In the genomic region with DNA sequence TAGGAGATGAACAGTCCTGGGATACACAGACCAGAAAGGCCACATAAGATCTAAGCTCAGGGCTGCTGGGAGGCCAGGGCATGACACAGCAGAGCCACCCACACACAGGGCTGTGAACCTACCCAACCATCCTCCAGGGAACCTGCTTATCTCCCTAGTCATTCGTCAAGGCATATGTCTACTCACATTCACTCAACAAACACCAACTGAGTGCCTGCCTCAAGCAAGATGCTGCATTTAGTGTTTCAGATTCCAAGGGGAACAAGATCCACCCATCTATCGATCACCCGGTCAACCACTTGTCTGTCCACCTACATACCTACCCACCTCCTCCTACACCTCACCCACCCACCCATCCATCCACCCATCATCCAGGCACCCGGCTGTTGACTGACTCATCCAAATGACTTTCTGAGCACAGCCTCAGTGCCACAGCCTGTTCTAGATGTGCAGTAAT, we compare ENCODE assay signal across 10 cellular contexts. TPM values are rescaled to one million over a fixed set of nuclear protein-coding genes. Genes with fewer than 3 reads are reported as not detected.
DNase-seq lines count a peak whose midpoint lies in the region; ATAC-seq, FAIRE-seq and TF ChIP-seq lines count a peak whose summit lies in the region.
"Had no signal": no experiment of that assay in that cellular context is flagged by ENCODE, and none has a peak within 500 bp of the region (broad histone marks: within the 10 kb centered on the region; RNA-seq: fewer than 3 reads in every experiment).

No MANE protein-coding gene starts in this region.

- peak overlapping the region; percentile 58; the same call in 1 of the 2 replicates for H3K14ac ChIP-seq in IMR-90 (replicated peaks; ENCODE audit: low read depth, low read length)

- H4K5ac ChIP-seq in IMR-90 (ENCODE audit: low read depth, low read length) = no peak overlapping the region

- peaks cover 0 to 10% (median 0%) of the 10 kb centered on the region in 8 donors for H3K9me3 Mint-ChIP-seq in CD4-positive, alpha-beta memory T cell
- no peaks in the 10 kb centered on the region for H3K9me3 Mint-ChIP-seq in activated T-helper 17 cell treated with anti-CD3 and anti-CD28 coated beads, Interleukin-2, amount 50 U/mL, for 72 hours

- intact Hi-C loops in CD4-positive, alpha-beta memory T cell (cut with micrococcal nuclease) = loop anchor here (5.0 kb wide), 1 partner anchor 37 kb away; no protein-coding TSS in a partner anchor
- intact Hi-C loops in IMR-90 (cut with micrococcal nuclease) = no loop called here

- dilution Hi-C loops in IMR-90 (cut with HindIII; ENCODE audit: low sequenced_read_pairs, unreplicated experiment) = no loop called here
- dilution Hi-C loops in keratinocyte (cut with MboI; ENCODE audit: extremely low pct_ligation_motif_present, low sequenced_read_pairs) = loop anchor here (25.0 kb wide), 1 partner anchor 127 kb away; a partner anchor contains a TSS

- H3K27ac ChIP-seq in CD4-positive, alpha-beta memory T cell (ENCODE audit: low read depth, low read length) = no peak overlapping the region
- H3K27ac ChIP-seq in IMR-90 (ENCODE audit: insufficient read depth, low read length) (no peak overlapping the region), keratinocyte (ENCODE audit: control insufficient read depth, insufficient read depth, low read length) (no peak overlapping the region)
- H3K27ac ChIP-seq: upper lobe of right lung had no signal

- no peak overlapping the region for H2BK15ac ChIP-seq in IMR-90 (ENCODE audit: low read depth, low read length)

- H3K56ac ChIP-seq in IMR-90 (ENCODE audit: extremely low read depth, insufficient read depth, low read length) = no peak overlapping the region

- peaks cover 29% of the 10 kb centered on the region for H4K20me1 ChIP-seq in IMR-90 (ENCODE audit: insufficient read depth, low read length)
- peaks cover 2% of the 10 kb centered on the region for H4K20me1 ChIP-seq in keratinocyte (ENCODE audit: control insufficient read depth, extremely low read depth, insufficient read depth, low read length)

- DNase-seq in CD4-positive, alpha-beta memory T cell = peak in 1 of 5 donors; percentile 32
- DNase-seq in IMR-90 = peak; percentile 41
- DNase-seq in keratinocyte (ENCODE audit: low read depth, low spot score) = no peak
- no peak for DNase-seq in omental fat pad (ENCODE audit: low spot score)
- no peak for DNase-seq in GM20000 (ENCODE audit: low spot score)
- no peak for DNase-seq in RCC 7860 (ENCODE audit: low spot score)
- DNase-seq: upper lobe of right lung had no signal

- H3K4me2 ChIP-seq in IMR-90 (ENCODE audit: low read depth, low read length) (peak overlapping the region; percentile 93), keratinocyte (ENCODE audit: control insufficient read depth, extremely low read depth, insufficient read depth, low read depth, low read length) (peak overlapping the region; percentile 73)

- H2AK9ac ChIP-seq in IMR-90 (replicated peaks; ENCODE audit: low read depth, low read length, poor library complexity) = peak overlapping the region; percentile 99

- WGBS in IMR-90 (ENCODE audit: extremely low coverage in 2 of 2, insufficient read length in 1 of 2), 2 experiments = 88% methylated on average over 3 of the region's 4 CpGs; no CpG with 5 or more reads in 1 of the 2 experiments

- POLR2A ChIA-PET in CD4-positive, alpha-beta memory T cell (lab: Charles Lee; ENCODE audit: partially characterized antibody) = interaction anchor here (1.6 to 1.9 kb wide), 2 partner anchors 29 to 224 kb away, joined by 4 to 6 read pairs; a partner anchor contains a TSS
- POLR2A ChIA-PET in IMR-90 (lab: Charles Lee; ENCODE audit: unreplicated experiment) = no interaction called here

- no peak for TF ChIP-seq POLR2A in IMR-90 (IDR thresholded peaks at IDR 0.05; ENCODE audit: low read depth, low read length)

- H3K4ac ChIP-seq in IMR-90 (ENCODE audit: low read depth, low read length) = no peak overlapping the region; the same call in 1 of the 2 replicates

- ATAC-seq in IMR-90 (ENCODE audit: low read depth) (no peak), omental fat pad (ENCODE audit: low FRiP score) (no peak), GM21381 (IDR thresholded peaks at IDR 0.05; ENCODE audit: unreplicated experiment) (no peak)
- peak; percentile 20 for ATAC-seq in activated T-helper 17 cell treated with anti-CD3 and anti-CD28 coated beads, Interleukin-2, amount 50 U/mL, for 72 hours (replicated peaks)
- ATAC-seq: upper lobe of right lung had no signal

- no peak overlapping the region for H3K18ac ChIP-seq in IMR-90 (ENCODE audit: low read depth, low read length)

- no peak for TF ChIP-seq RAD21 in IMR-90 (IDR thresholded peaks at IDR 0.05; ENCODE audit: low read length)

- H3K36me3 Mint-ChIP-seq in CD4-positive, alpha-beta memory T cell = peaks cover 14 to 22% of the 10 kb centered on the region in 2 donors
- H3K36me3 Mint-ChIP-seq in activated T-helper 17 cell treated with anti-CD3 and anti-CD28 coated beads, Interleukin-2, amount 50 U/mL, for 72 hours (ENCODE audit: low read depth) = peaks cover 50% of the 10 kb centered on the region

- no peaks in the 10 kb centered on the region for H3K27me3 ChIP-seq in CD4-positive, alpha-beta memory T cell (ENCODE audit: insufficient read depth, low read length)
- H3K27me3 ChIP-seq in IMR-90 (ENCODE audit: control insufficient read depth, insufficient read depth, low read length) (no peaks in the 10 kb centered on the region), keratinocyte (ENCODE audit: control insufficient read depth, extremely low read depth, insufficient read depth, low read length) (no peaks in the 10 kb centered on the region)
- H3K27me3 ChIP-seq: upper lobe of right lung had no signal

- H4K91ac ChIP-seq in IMR-90 (ENCODE audit: insufficient read depth, low read depth, low read length) = no peak overlapping the region

- H3K4me1 Mint-ChIP-seq in CD4-positive, alpha-beta memory T cell = peaks cover 30 to 62% (median 49%) of the 10 kb centered on the region in 4 donors
- H3K4me1 Mint-ChIP-seq in activated T-helper 17 cell treated with anti-CD3 and anti-CD28 coated beads, Interleukin-2, amount 50 U/mL, for 72 hours = peaks cover 38% of the 10 kb centered on the region

- peaks cover 48% of the 10 kb centered on the region for H3K4me1 ChIP-seq in CD4-positive, alpha-beta memory T cell (ENCODE audit: insufficient read depth, low read length)
- peaks cover 25% of the 10 kb centered on the region for H3K4me1 ChIP-seq in IMR-90 (ENCODE audit: control insufficient read depth, insufficient read depth, low read length)
- H3K4me1 ChIP-seq in keratinocyte (ENCODE audit: control insufficient read depth, extremely low read depth, insufficient read depth, low read length) = peaks cover 27% of the 10 kb centered on the region

- H3K27ac Mint-ChIP-seq in CD4-positive, alpha-beta memory T cell = peak overlapping the region in 6 of 7 donors; percentile 32 to 97 (median 79)
- peak overlapping the region; percentile 92 for H3K27ac Mint-ChIP-seq in activated T-helper 17 cell treated with anti-CD3 and anti-CD28 coated beads, Interleukin-2, amount 50 U/mL, for 72 hours

- CTCF ChIA-PET in CD4-positive, alpha-beta memory T cell (lab: Charles Lee; ENCODE audit: partially characterized antibody) = interaction anchor here (0.6 to 11.2 kb wide), 2 partner anchors 100 to 110 kb away, joined by 3 to 216 read pairs; no protein-coding TSS in a partner anchor
- CTCF ChIA-PET in IMR-90 (lab: Yijun Ruan, JAX) = no interaction called here

- in situ Hi-C loops in IMR-90 (cut with MboI; ENCODE audit: low sequenced_read_pairs) = loop anchor here (5.0 kb wide), 1 partner anchor 162 kb away; no protein-coding TSS in a partner anchor

- BruUV-seq in IMR-90 (replicated peaks; lab: Mats Ljungman, UMichigan) = no TSS peak

- no peaks in the 10 kb centered on the region for H3K9me3 ChIP-seq in CD4-positive, alpha-beta memory T cell (ENCODE audit: control insufficient read depth in 1 of 2, low read length in 2 of 2)
- H3K9me3 ChIP-seq in IMR-90 (ENCODE audit: control insufficient read depth, insufficient read depth, low read length) (no peaks in the 10 kb centered on the region), keratinocyte (ENCODE audit: control insufficient read depth, low read depth, low read length) (no peaks in the 10 kb centered on the region)
- H3K9me3 ChIP-seq: upper lobe of right lung had no signal

- H3K23ac ChIP-seq in IMR-90 (ENCODE audit: low read depth, low read length) = 0 out of 2 replicates have a peak overlapping the region, but pooled peaks have one; percentile 79

- no peak overlapping the region for H2AFZ ChIP-seq in IMR-90 (replicated peaks; ENCODE audit: low read length, poor library complexity)
- no peak overlapping the region for H2AFZ ChIP-seq in keratinocyte (ENCODE audit: control insufficient read depth, low read length)

- no peak overlapping the region for H3K9ac ChIP-seq in IMR-90 (ENCODE audit: low read depth, low read length)
- no peak overlapping the region for H3K9ac ChIP-seq in keratinocyte (ENCODE audit: control insufficient read depth, extremely low read depth, insufficient read depth, low read length)

- no peak overlapping the region for H3K4me3 ChIP-seq in CD4-positive, alpha-beta memory T cell (ENCODE audit: low read length in 2 of 2)
- H3K4me3 ChIP-seq in IMR-90 (ENCODE audit: insufficient read depth, low read depth, low read length) (no peak overlapping the region), keratinocyte (ENCODE audit: control insufficient read depth in 2 of 3, extremely low read depth in 1 of 3, insufficient read depth in 2 of 3, low read depth in 1 of 3, low read length in 3 of 3) (peak overlapping the region in 1 of 3 experiments; percentile 78)
- H3K4me3 ChIP-seq: lung had no signal

- H2BK120ac ChIP-seq in IMR-90 (ENCODE audit: low read depth, low read length) = no peak overlapping the region

- H2BK20ac ChIP-seq in IMR-90 (ENCODE audit: low read depth, low read length) = 0 out of 2 replicates have a peak overlapping the region, but pooled peaks have one; percentile 40

- no peak overlapping the region for H2BK5ac ChIP-seq in IMR-90 (ENCODE audit: low read depth, low read length, poor library complexity, severe bottlenecking)

- H3K9me1 ChIP-seq in IMR-90 (ENCODE audit: insufficient read depth, low read length) = peaks cover 39% of the 10 kb centered on the region
- H3K9me1 ChIP-seq in keratinocyte (ENCODE audit: control insufficient read depth, extremely low read depth, insufficient read depth, low read length) = no peaks in the 10 kb centered on the region

- H3K36me3 ChIP-seq in CD4-positive, alpha-beta memory T cell (ENCODE audit: insufficient read depth, low read length) = peaks cover 6% of the 10 kb centered on the region
- H3K36me3 ChIP-seq in IMR-90 (ENCODE audit: control insufficient read depth, insufficient read depth, low read length) (peaks cover 8% of the 10 kb centered on the region), keratinocyte (ENCODE audit: control insufficient read depth in 2 of 2, extremely low read depth in 1 of 2, insufficient read depth in 2 of 2, low read length in 2 of 2) (peaks cover 9% of the 10 kb centered on the region in 2 experiments)

- TF ChIP-seq CTCF in IMR-90 (conservative IDR thresholded peaks at IDR 0.05; ENCODE audit: low read depth, low read length) (no peak), keratinocyte (optimal IDR thresholded peaks at IDR 0.05 in 1 of 3, IDR thresholded peaks at IDR 0.05 in 1 of 3, conservative IDR thresholded peaks at IDR 0.05 in 1 of 3; ENCODE audit: extremely low read depth in 1 of 3, insufficient read depth in 2 of 3, low read length in 3 of 3) (no peak), omental fat pad (IDR thresholded peaks at IDR 0.05) (no peak), GM20000 (IDR thresholded peaks at IDR 0.05; ENCODE audit: extremely low read depth, missing control alignments) (no peak)

- peak overlapping the region; percentile 82 to 98 (median 91) for H3K4me3 Mint-ChIP-seq in CD4-positive, alpha-beta memory T cell
- H3K4me3 Mint-ChIP-seq in activated T-helper 17 cell treated with anti-CD3 and anti-CD28 coated beads, Interleukin-2, amount 50 U/mL, for 72 hours = peak overlapping the region; percentile 91

- FAIRE-seq in keratinocyte (lab: Jason Lieb, UNC) (no peak), RCC 7860 (lab: Jason Lieb, UNC) (no peak)

- H3K79me2 ChIP-seq in keratinocyte (ENCODE audit: control insufficient read depth, insufficient read depth, low read length) = peaks cover 33% of the 10 kb centered on the region

- H3K27me3 Mint-ChIP-seq in CD4-positive, alpha-beta memory T cell = no peaks in the 10 kb centered on the region
- no peaks in the 10 kb centered on the region for H3K27me3 Mint-ChIP-seq in activated T-helper 17 cell treated with anti-CD3 and anti-CD28 coated beads, Interleukin-2, amount 50 U/mL, for 72 hours

- peak overlapping the region; percentile 30; the same call in 1 of the 2 replicates for H2AK5ac ChIP-seq in IMR-90 (ENCODE audit: low read depth, low read length)

- peaks cover 16 to 51% of the 10 kb centered on the region in 2 experiments; a peak in 3 of 4 replicates for H3K79me1 ChIP-seq in IMR-90 (ENCODE audit: low read depth in 1 of 2, low read length in 2 of 2)

- H4K8ac ChIP-seq in IMR-90 (ENCODE audit: low read depth in 2 of 2, low read length in 2 of 2) = no peak overlapping the region; a peak in 1 of 4 replicates

RNA-seq across cellular contexts. Expression of a gene that starts 1.9 kb away (rescaled TPM):
- 10 to 100 TPM; 37.0 to 39.7 TPM for total RNA-seq in CD4-positive, alpha-beta memory T cell
- polyA plus RNA-seq in CD4-positive, alpha-beta memory T cell = 10 to 100 TPM; 41.0 to 43.1 TPM
- total RNA-seq in IMR-90 (2012; rRNA removed) = 10.8 TPM in 2 replicates
- 60.6 and 60.9 TPM in 2 replicates for polyA plus RNA-seq in IMR-90 (2012; rRNA removed)
- polyA plus RNA-seq in IMR-90 (2012; cell fraction: cytosol; rRNA removed) = 40.8 and 52.3 TPM in 2 replicates
- polyA plus RNA-seq in IMR-90 (2012; cell fraction: nucleus; rRNA removed; ENCODE audit: low replicate concordance) = 40.3 and 50.7 TPM in 2 replicates
- 10 to 100 TPM; 29.4 to 54.5 TPM for total RNA-seq in activated T-helper 17 cell treated with anti-CD3 and anti-CD28 coated beads, Interleukin-2, amount 50 U/mL, for 72 hours
- polyA plus RNA-seq in keratinocyte = 31.1 to 35.4 TPM (median 34.7 TPM) in 3 replicates
- polyA plus RNA-seq in keratinocyte (2011; ENCODE audit: low read depth) = 4.3 TPM
- polyA plus RNA-seq in keratinocyte (2011; cell fraction: cytosol; rRNA removed) = 30.4 and 34.1 TPM in 2 replicates
- polyA plus RNA-seq in keratinocyte (2011; cell fraction: nucleus; rRNA removed) = 31.3 and 35.3 TPM in 2 replicates
- polyA plus RNA-seq in keratinocyte (2012; ENCODE audit: low replicate concordance) = 30.8 and 33.4 TPM in 2 replicates
- polyA minus RNA-seq in keratinocyte = 30.5 to 46.0 TPM (median 35.2 TPM) in 3 replicates
- 42.6 TPM for polyA minus RNA-seq in keratinocyte (2011; cell fraction: cytosol; rRNA and poly(A)+ RNA removed)
- polyA minus RNA-seq in keratinocyte (2011; cell fraction: nucleus; rRNA and poly(A)+ RNA removed) = 9.5 and 11.2 TPM in 2 replicates
- total RNA-seq in omental fat pad = 10 to 100 TPM in 3 of 4 donors, 1 to 10 TPM in 1; 8.8 to 18.0 (median 13.5) TPM

RNA-seq across cellular contexts. Expression of a gene that starts 5.2 kb away (rescaled TPM):
- 1 to 10 TPM in 1 of 2 experiments, under 1 TPM in 1; 0.72 to 1.8 TPM for total RNA-seq in CD4-positive, alpha-beta memory T cell
- under 1 TPM; 0.26 to 0.79 TPM for polyA plus RNA-seq in CD4-positive, alpha-beta memory T cell
- 0.28 and 0.36 TPM in 2 replicates for total RNA-seq in IMR-90 (2012; rRNA removed)
- 2.7 and 3.6 TPM in 2 replicates for polyA plus RNA-seq in IMR-90 (2012; rRNA removed)
- 2.5 and 3.4 TPM in 2 replicates for polyA plus RNA-seq in IMR-90 (2012; cell fraction: cytosol; rRNA removed)
- 22.0 and 36.8 TPM in 2 replicates for polyA plus RNA-seq in IMR-90 (2012; cell fraction: nucleus; rRNA removed; ENCODE audit: low replicate concordance)
- 1 to 10 TPM; 2.6 to 3.7 TPM for total RNA-seq in activated T-helper 17 cell treated with anti-CD3 and anti-CD28 coated beads, Interleukin-2, amount 50 U/mL, for 72 hours
- polyA plus RNA-seq in keratinocyte = 2.4 to 5.2 TPM (median 4.4 TPM) in 3 replicates
- 2.0 TPM for polyA plus RNA-seq in keratinocyte (2011; ENCODE audit: low read depth)
- polyA plus RNA-seq in keratinocyte (2011; cell fraction: cytosol; rRNA removed) = 1.1 and 2.7 TPM in 2 replicates
- 9.0 and 9.9 TPM in 2 replicates for polyA plus RNA-seq in keratinocyte (2011; cell fraction: nucleus; rRNA removed)
- polyA plus RNA-seq in keratinocyte (2012; ENCODE audit: low replicate concordance) = 3.0 and 4.5 TPM in 2 replicates
- 0.76 to 2.2 TPM (median 0.83 TPM) in 3 replicates for polyA minus RNA-seq in keratinocyte
- polyA minus RNA-seq in keratinocyte (2011; cell fraction: cytosol; rRNA and poly(A)+ RNA removed) = 4.4 TPM
- 3.0 and 3.1 TPM in 2 replicates for polyA minus RNA-seq in keratinocyte (2011; cell fraction: nucleus; rRNA and poly(A)+ RNA removed)
- total RNA-seq in omental fat pad = 1 to 10 TPM in 3 of 4 donors, under 1 TPM in 1; 0.82 to 3.0 (median 1.3) TPM

RNA-seq across cellular contexts. Expression of a gene that starts 19.0 kb away (rescaled TPM):
- 10 to 100 TPM; 35.7 to 38.1 TPM for total RNA-seq in CD4-positive, alpha-beta memory T cell
- polyA plus RNA-seq in CD4-positive, alpha-beta memory T cell = 10 to 100 TPM; 10.2 to 18.5 TPM
- total RNA-seq in IMR-90 (2012; rRNA removed) (11.9 and 12.5 TPM in 2 replicates), omental fat pad (10 to 100 TPM; 26.6 to 78.5 (median 45.0) TPM)
- polyA plus RNA-seq in IMR-90 (2012; rRNA removed) (32.9 and 42.2 TPM in 2 replicates), keratinocyte (5.8 to 10.8 TPM (median 8.9 TPM) in 3 replicates)
- 18.6 and 48.3 TPM in 2 replicates for polyA plus RNA-seq in IMR-90 (2012; cell fraction: cytosol; rRNA removed)
- polyA plus RNA-seq in IMR-90 (2012; cell fraction: nucleus; rRNA removed; ENCODE audit: low replicate concordance) = 25.4 and 59.2 TPM in 2 replicates
- total RNA-seq in activated T-helper 17 cell treated with anti-CD3 and anti-CD28 coated beads, Interleukin-2, amount 50 U/mL, for 72 hours = 10 to 100 TPM; 19.6 to 19.8 TPM
- polyA plus RNA-seq in keratinocyte (2011; ENCODE audit: low read depth) = 2.5 TPM
- polyA plus RNA-seq in keratinocyte (2011; cell fraction: cytosol; rRNA removed) = 5.6 and 14.0 TPM in 2 replicates
- 4.1 and 8.4 TPM in 2 replicates for polyA plus RNA-seq in keratinocyte (2011; cell fraction: nucleus; rRNA removed)
- polyA plus RNA-seq in keratinocyte (2012; ENCODE audit: low replicate concordance) = 3.2 and 11.6 TPM in 2 replicates
- 9.4 to 13.1 TPM (median 11.6 TPM) in 3 replicates for polyA minus RNA-seq in keratinocyte
- 47.4 TPM for polyA minus RNA-seq in keratinocyte (2011; cell fraction: cytosol; rRNA and poly(A)+ RNA removed)
- polyA minus RNA-seq in keratinocyte (2011; cell fraction: nucleus; rRNA and poly(A)+ RNA removed) = 5.1 and 6.7 TPM in 2 replicates

RNA-seq across cellular contexts. Expression of a gene that starts 36.4 kb away (rescaled TPM):
- 100 to 1,000 TPM; 125 to 127 TPM for total RNA-seq in CD4-positive, alpha-beta memory T cell
- polyA plus RNA-seq in CD4-positive, alpha-beta memory T cell = 10 to 100 TPM; 45.2 to 45.6 TPM
- total RNA-seq in IMR-90 (2012; rRNA removed) = 35.3 and 35.7 TPM in 2 replicates
- 47.6 and 48.6 TPM in 2 replicates for polyA plus RNA-seq in IMR-90 (2012; rRNA removed)
- polyA plus RNA-seq in IMR-90 (2012; cell fraction: cytosol; rRNA removed) = 41.6 and 60.0 TPM in 2 replicates
- 105 and 190 TPM in 2 replicates for polyA plus RNA-seq in IMR-90 (2012; cell fraction: nucleus; rRNA removed; ENCODE audit: low replicate concordance)
- 100 to 1,000 TPM in 1 of 2 donors, 10 to 100 TPM in 1; 61.7 to 124 TPM for total RNA-seq in activated T-helper 17 cell treated with anti-CD3 and anti-CD28 coated beads, Interleukin-2, amount 50 U/mL, for 72 hours
- 20.1 to 55.8 TPM (median 21.1 TPM) in 3 replicates for polyA plus RNA-seq in keratinocyte
- polyA plus RNA-seq in keratinocyte (2011; ENCODE audit: low read depth) = 4.2 TPM
- 27.9 and 43.7 TPM in 2 replicates for polyA plus RNA-seq in keratinocyte (2011; cell fraction: cytosol; rRNA removed)
- 35.1 and 46.6 TPM in 2 replicates for polyA plus RNA-seq in keratinocyte (2011; cell fraction: nucleus; rRNA removed)
- 20.0 and 24.9 TPM in 2 replicates for polyA plus RNA-seq in keratinocyte (2012; ENCODE audit: low replicate concordance)
- polyA minus RNA-seq in keratinocyte = 40.2 to 78.3 TPM (median 46.2 TPM) in 3 replicates
- 25.1 TPM for polyA minus RNA-seq in keratinocyte (2011; cell fraction: cytosol; rRNA and poly(A)+ RNA removed)
- 9.2 and 11.3 TPM in 2 replicates for polyA minus RNA-seq in keratinocyte (2011; cell fraction: nucleus; rRNA and poly(A)+ RNA removed)
- total RNA-seq in omental fat pad = 100 to 1,000 TPM; 138 to 213 (median 155) TPM

RNA-seq across cellular contexts. Expression of a gene that starts 45.0 kb away (rescaled TPM):
- 100 to 1,000 TPM; 516 to 550 TPM for total RNA-seq in CD4-positive, alpha-beta memory T cell
- polyA plus RNA-seq in CD4-positive, alpha-beta memory T cell = 100 to 1,000 TPM in 1 of 2 donors, 10 to 100 TPM in 1; 95.4 to 205 TPM
- total RNA-seq in IMR-90 (2012; rRNA removed) (1.1 TPM in 2 replicates), omental fat pad (1 to 10 TPM; 4.8 to 9.0 (median 7.1) TPM)
- polyA plus RNA-seq in IMR-90 (2012; rRNA removed) (17.5 and 23.2 TPM in 2 replicates), keratinocyte (3.7 to 8.6 TPM (median 7.0 TPM) in 3 replicates)
- 10.6 and 14.3 TPM in 2 replicates for polyA plus RNA-seq in IMR-90 (2012; cell fraction: cytosol; rRNA removed)
- polyA plus RNA-seq in IMR-90 (2012; cell fraction: nucleus; rRNA removed; ENCODE audit: low replicate concordance) = 21.3 and 38.9 TPM in 2 replicates
- total RNA-seq in activated T-helper 17 cell treated with anti-CD3 and anti-CD28 coated beads, Interleukin-2, amount 50 U/mL, for 72 hours = 10 to 100 TPM; 29.6 to 37.8 TPM
- 7.3 TPM for polyA plus RNA-seq in keratinocyte (2011; ENCODE audit: low read depth)
- polyA plus RNA-seq in keratinocyte (2011; cell fraction: cytosol; rRNA removed) = 6.1 and 15.3 TPM in 2 replicates
- polyA plus RNA-seq in keratinocyte (2011; cell fraction: nucleus; rRNA removed) = 14.2 and 16.9 TPM in 2 replicates
- 11.2 and 32.3 TPM in 2 replicates for polyA plus RNA-seq in keratinocyte (2012; ENCODE audit: low replicate concordance)
- 4.9 to 22.6 TPM (median 11.4 TPM) in 3 replicates for polyA minus RNA-seq in keratinocyte
- 5.0 TPM for polyA minus RNA-seq in keratinocyte (2011; cell fraction: cytosol; rRNA and poly(A)+ RNA removed)
- 3.8 and 8.9 TPM in 2 replicates for polyA minus RNA-seq in keratinocyte (2011; cell fraction: nucleus; rRNA and poly(A)+ RNA removed)
